In the genomic region with DNA sequence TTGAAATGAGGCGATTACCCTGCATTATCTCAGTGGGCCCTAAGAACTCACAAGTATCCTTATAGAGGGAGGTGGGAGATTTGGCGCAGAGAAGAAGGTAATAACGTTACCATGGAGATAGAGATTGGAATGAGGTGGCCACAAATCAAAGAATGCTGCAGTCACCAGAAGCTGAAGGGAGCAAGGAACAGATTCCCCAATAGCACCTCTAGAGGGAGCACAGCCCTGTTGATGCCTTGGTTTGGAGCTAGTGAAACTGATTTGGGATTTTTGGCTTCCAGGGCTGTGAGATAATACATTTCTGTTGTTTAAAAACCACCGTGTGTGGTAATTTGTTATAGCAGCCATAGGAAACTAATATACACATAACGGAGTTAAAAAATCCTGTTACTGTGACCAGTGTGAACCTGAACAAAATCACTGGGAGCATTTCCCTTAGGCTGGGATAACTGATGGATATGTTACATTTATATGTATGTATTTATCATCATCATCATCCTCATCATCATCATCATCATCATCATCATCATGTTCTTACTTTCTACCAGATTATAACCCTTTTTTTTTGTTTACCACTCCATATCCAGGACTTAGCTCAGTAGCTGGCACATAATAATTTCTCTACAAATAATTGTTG, we compare ENCODE assay signal across 8 cellular contexts.
DNase-seq lines count a peak whose midpoint lies in the region; ATAC-seq and TF ChIP-seq lines count a peak whose summit lies in the region.

No MANE protein-coding gene starts in this region.

- ATAC-seq in HG03139 (IDR thresholded peaks at IDR 0.05; ENCODE audit: unreplicated experiment), result peak; percentile 62

- peak; percentile 98 for TF ChIP-seq CTCF in choroid plexus epithelial cell (conservative IDR thresholded peaks at IDR 0.05; ENCODE audit: low read depth, low read length)

- no peak overlapping the region for H3K4me3 ChIP-seq in choroid plexus epithelial cell (ENCODE audit: low read depth, low read length)

- DNase-seq in NCI-H524 (lab: John Stamatoyannopoulos, UW) (peak; percentile 36 to 62), NCI-H524 treated with DMSO at 0.1 percent for 48 hours (lab: John Stamatoyannopoulos, UW) (no peak), NCI-H226 (peak; percentile 37), choroid plexus epithelial cell (ENCODE audit: low read depth) (peak; percentile 87), medulla oblongata (ENCODE audit: extremely low spot score) (peak; percentile 57)
- DNase-seq in central memory CD4-positive, alpha-beta T cell, result no peak
- DNase-seq in stimulated activated naive CD4-positive, alpha-beta T cell (lab: John Stamatoyannopoulos, UW), result no peak

Comparison
In these comparisons a context has a peak if more than half of its experiments do, and no peak if none do; other contexts are left out.
1. DNase-seq: peak in NCI-H524 (2 of 2), NCI-H226 (single experiment), choroid plexus epithelial cell (single experiment) and medulla oblongata (single experiment); none in NCI-H524 treated with DMSO at 0.1 percent for 48 hours (single experiment), central memory CD4-positive, alpha-beta T cell (single experiment) and stimulated activated naive CD4-positive, alpha-beta T cell (0 of 6).